Comparison of ENCODE assay signal across 1 cellular context in genomic region chr2:45849491-45850283, GRCh38.
TF ChIP-seq lines count a peak whose summit lies in the region.

No MANE protein-coding gene starts in this region.

TF ChIP-seq in GM12878, 131 proteins besides CTCF, POLR2A, EP300 and RAD21 (continued from another document):
- TF ChIP-seq ZBTB40 (IDR thresholded peaks at IDR 0.05; ENCODE audit: borderline replicate concordance) (no peak), CEBPZ (IDR thresholded peaks at IDR 0.05; ENCODE audit: low read depth, low read length) (no peak), ZNF217 (IDR thresholded peaks at IDR 0.05) (no peak), ETV6 (conservative IDR thresholded peaks at IDR 0.05 in 1 of 2, IDR thresholded peaks at IDR 0.05 in 1 of 2; ENCODE audit: borderline replicate concordance in 1 of 2, low read depth in 1 of 2) (peak in 1 of 2 experiments; percentile 52; a peak in 1 of 4 replicates), BCL11A (IDR thresholded peaks at IDR 0.05; ENCODE audit: low read depth, low read length) (peak; percentile 62; the same call in 1 of the 2 replicates), NFYA (IDR thresholded peaks at IDR 0.05; ENCODE audit: borderline replicate concordance, low read depth, low read length) (no peak), EED (IDR thresholded peaks at IDR 0.05; ENCODE audit: low read depth) (0 out of 2 replicates have a peak, but pooled peaks have one; percentile 33), MTA2 (IDR thresholded peaks at IDR 0.05; ENCODE audit: low read depth) (peak; percentile 26; the same call in 1 of the 2 replicates), PAX8 (IDR thresholded peaks at IDR 0.05) (no peak), SIN3A (IDR thresholded peaks at IDR 0.05; ENCODE audit: low read depth, low read length) (no peak), REST (IDR thresholded peaks at IDR 0.05; ENCODE audit: low read depth, low read length) (no peak), SMC3 (IDR thresholded peaks at IDR 0.05; ENCODE audit: borderline replicate concordance, low read length) (no peak), NR2F1 (conservative IDR thresholded peaks at IDR 0.05) (no peak), RBBP5 (conservative IDR thresholded peaks at IDR 0.05) (no peak), RUNX3 (IDR thresholded peaks at IDR 0.05; ENCODE audit: low read length) (peak; percentile 62), MTA3 (IDR thresholded peaks at IDR 0.05; ENCODE audit: borderline replicate concordance, low read length) (peak; percentile 69; the same call in 1 of the 2 replicates), SPI1 (IDR thresholded peaks at IDR 0.05; ENCODE audit: borderline replicate concordance, insufficient read depth, low read depth, low read length) (peak; percentile 31; the same call in 1 of the 2 replicates), ZNF592 (IDR thresholded peaks at IDR 0.05) (no peak), PKNOX1 (IDR thresholded peaks at IDR 0.05) (no peak), JUNB (IDR thresholded peaks at IDR 0.05) (peak; percentile 52), KLF5 (IDR thresholded peaks at IDR 0.05; ENCODE audit: partially characterized antibody) (no peak), ATF2 (IDR thresholded peaks at IDR 0.05; ENCODE audit: low read length) (no peak)
TF ChIP-seq in GM12878: peak in this region for 10.
